15 cellular contexts compared by ENCODE assay signal in genomic region chr6:159039885-159040258, GRCh38. TPM values are rescaled to one million over a fixed set of nuclear protein-coding genes. Genes with fewer than 3 reads are reported as not detected.
DNase-seq lines count a peak whose midpoint lies in the region; ATAC-seq, FAIRE-seq and TF ChIP-seq lines count a peak whose summit lies in the region.
"Had no signal": no experiment of that assay in that cellular context is flagged by ENCODE, and none has a peak within 500 bp of the region (broad histone marks: within the 10 kb centered on the region; RNA-seq: fewer than 3 reads in every experiment).

No MANE protein-coding gene starts in this region.

- no peak for TF ChIP-seq RAD21 in GM12878 (IDR thresholded peaks at IDR 0.05; ENCODE audit: insufficient read depth, low read depth, low read length)

- peak overlapping the region; percentile 32 for H3K4me3 ChIP-seq in NB4 (ENCODE audit: low read depth, low read length)
- peak overlapping the region; percentile 21; the same call in 1 of the 2 replicates for H3K4me3 ChIP-seq in GM12878
- H3K4me3 ChIP-seq in skin epidermis = no peak overlapping the region
- H3K4me3 ChIP-seq in GM23248 = no peak overlapping the region
- H3K4me3 ChIP-seq: HAP-1, neural progenitor cell, tibial artery had no signal

- peak overlapping the region; percentile 87 for H3K27ac Mint-ChIP-seq in T-helper 1 cell treated with Interleukin-12 subunit alpha and Interleukin-12 subunit beta and Interleukin-4 antibody, amounts not matched to agents 30 μg/mL and 1 μg/mL, for 36 hours
- H3K27ac Mint-ChIP-seq: neural progenitor cell had no signal

- intact Hi-C loops in GM12878 (cut with micrococcal nuclease; ENCODE audit: unreplicated experiment) = loop anchor here (10.0 kb wide), 1 partner anchor 935 kb away; no protein-coding TSS in a partner anchor

- H3F3A ChIP-seq in GM23248 (ENCODE audit: insufficient read depth) = peaks cover 12% of the 10 kb centered on the region; the same call in 1 of the 2 replicates

- TF ChIP-seq CTCF in NB4 (IDR thresholded peaks at IDR 0.05; ENCODE audit: low read depth, low read length) (no peak), GM12878 (IDR thresholded peaks at IDR 0.05 in 2 of 3, conservative IDR thresholded peaks at IDR 0.05 in 1 of 3; ENCODE audit: control insufficient read depth in 2 of 3, extremely low read depth in 1 of 3, insufficient read depth in 1 of 3, low read depth in 3 of 3, low read length in 3 of 3) (no peak)

- no peaks in the 10 kb centered on the region for H3K9me2 ChIP-seq in GM23248 (ENCODE audit: insufficient read depth)

- H3K36me3 ChIP-seq in GM12878 (ENCODE audit: control insufficient read depth in 2 of 2, insufficient read depth in 2 of 2, low read length in 1 of 2) (peaks cover 10 to 20% of the 10 kb centered on the region in 2 experiments; a peak in 3 of 4 replicates), GM23248 (ENCODE audit: low read depth) (no peaks in the 10 kb centered on the region)
- H3K36me3 ChIP-seq: HAP-1, neural progenitor cell, tibial artery had no signal

- RAD21 ChIA-PET in GM12878 (lab: Charles Lee; ENCODE audit: unreplicated experiment) = interaction anchor here (0.7 to 9.6 kb wide), 20 partner anchors 10 to 389 kb away, joined by 3 to 298 read pairs (median 4); partner anchors contain the start of gene SYTL3

- H3K79me2 ChIP-seq in GM12878 (ENCODE audit: control insufficient read depth, insufficient read depth, low read length) = peaks cover 2% of the 10 kb centered on the region; the same call in 1 of the 2 replicates
- no peaks in the 10 kb centered on the region for H3K79me2 ChIP-seq in GM23248 (ENCODE audit: insufficient read depth)

- H3K27me3 Mint-ChIP-seq in T-helper 1 cell treated with Interleukin-12 subunit alpha and Interleukin-12 subunit beta and Interleukin-4 antibody, amounts not matched to agents 30 μg/mL and 1 μg/mL, for 36 hours (ENCODE audit: low read depth) = no peaks in the 10 kb centered on the region

- no peaks in the 10 kb centered on the region for H3K27me3 ChIP-seq in GM12878 (replicated peaks in 1 of 2; ENCODE audit: control insufficient read depth in 2 of 2, insufficient read depth in 2 of 2, low read length in 1 of 2)
- peaks cover 19% of the 10 kb centered on the region for H3K27me3 ChIP-seq in GM23248 (replicated peaks; ENCODE audit: insufficient read depth)
- H3K27me3 ChIP-seq: neural progenitor cell had no signal

- peaks cover 83% of the 10 kb centered on the region for H3K36me3 Mint-ChIP-seq in T-helper 1 cell treated with Interleukin-12 subunit alpha and Interleukin-12 subunit beta and Interleukin-4 antibody, amounts not matched to agents 30 μg/mL and 1 μg/mL, for 36 hours (ENCODE audit: low read depth)
- H3K36me3 Mint-ChIP-seq: neural progenitor cell had no signal

- no peak for FAIRE-seq in GM12878 (lab: Jason Lieb, UNC)
- FAIRE-seq: bronchial epithelial cell had no signal

- H3K27ac ChIP-seq in GM12878 (ENCODE audit: control insufficient read depth, insufficient read depth) = peak overlapping the region; percentile 89
- peak overlapping the region in 12 of 21 experiments; percentile 13 to 92 (median 54) for H3K27ac ChIP-seq in skin epidermis
- no peak overlapping the region for H3K27ac ChIP-seq in GM23248
- H3K27ac ChIP-seq: 22Rv1, neural progenitor cell, tibial artery had no signal

- peaks cover 39% of the 10 kb centered on the region for H3K4me1 ChIP-seq in GM12878 (ENCODE audit: control insufficient read depth, insufficient read depth, low read length)
- peaks cover 21% of the 10 kb centered on the region for H3K4me1 ChIP-seq in GM23248 (ENCODE audit: insufficient read depth)
- H3K4me1 ChIP-seq: HAP-1, neural progenitor cell had no signal

- no peak for TF ChIP-seq POLR2A in NB4 (IDR thresholded peaks at IDR 0.05; ENCODE audit: extremely low read depth, insufficient read length)
- no peak for TF ChIP-seq POLR2A in GM12878 (IDR thresholded peaks at IDR 0.05; ENCODE audit: low read depth, low read length)

- TSS peak; percentile 72 for BruUV-seq in GM12878 (replicated peaks; lab: Mats Ljungman, UMichigan)

- H3K9me3 ChIP-seq in GM12878 (replicated peaks; ENCODE audit: control insufficient read depth, insufficient read depth, low read length) (no peaks in the 10 kb centered on the region; the same call in 2 of the 3 replicates), GM23248 (ENCODE audit: low read depth) (no peaks in the 10 kb centered on the region)
- H3K9me3 ChIP-seq: HAP-1, tibial artery had no signal

- in situ Hi-C loops in GM12878 (cut with MboI) = loop anchor here (5.0 kb wide), 1 partner anchor 67 kb away; no protein-coding TSS in a partner anchor
- in situ Hi-C loops in GM23248 (cut with MboI) = no loop called here

- H2AFZ ChIP-seq in GM12878 (ENCODE audit: control insufficient read depth, low read depth, low read length) (no peak overlapping the region), GM23248 (no peak overlapping the region)
- H2AFZ ChIP-seq: neural progenitor cell had no signal

- no peak for ATAC-seq in GM12878

- TF ChIP-seq EP300 in GM12878 (IDR thresholded peaks at IDR 0.05; ENCODE audit: borderline replicate concordance in 1 of 2, control insufficient read depth in 1 of 2, low read depth in 2 of 2, low read length in 2 of 2) = no peak

- DNase-seq in T-helper 1 cell (no peak), NB4 (ENCODE audit: low read depth) (no peak), GM12878 (ENCODE audit: low read depth, low spot score) (no peak), GM23248 (no peak), D341Med (ENCODE audit: low spot score) (no peak), NK-92 (lab: John Stamatoyannopoulos, UW; ENCODE audit: unreplicated experiment) (no peak)
- DNase-seq: NCI-H1048, NCI-H446, tibial artery had no signal

- H3K9ac ChIP-seq in GM12878 (ENCODE audit: control insufficient read depth, insufficient read depth, low read length) (0 out of 2 replicates have a peak overlapping the region, but pooled peaks have one; percentile 8), GM23248 (no peak overlapping the region)
- H3K9ac ChIP-seq: neural progenitor cell had no signal

- CTCF ChIA-PET in GM12878 (lab: Yijun Ruan, JAX) = interaction anchor here (0.7 to 16.7 kb wide), 14 partner anchors 21 to 234 kb away, joined by 3 to 481 read pairs (median 7); partner anchors contain the start of gene RSPH3

- H3K4me1 Mint-ChIP-seq in T-helper 1 cell treated with Interleukin-12 subunit alpha and Interleukin-12 subunit beta and Interleukin-4 antibody, amounts not matched to agents 30 μg/mL and 1 μg/mL, for 36 hours (ENCODE audit: low read depth) = peaks cover 60% of the 10 kb centered on the region

- H3K4me3 Mint-ChIP-seq in T-helper 1 cell treated with Interleukin-12 subunit alpha and Interleukin-12 subunit beta and Interleukin-4 antibody, amounts not matched to agents 30 μg/mL and 1 μg/mL, for 36 hours = peak overlapping the region; percentile 31
- H3K4me3 Mint-ChIP-seq: neural progenitor cell had no signal

- no peaks in the 10 kb centered on the region for H3K9me3 Mint-ChIP-seq in T-helper 1 cell treated with Interleukin-12 subunit alpha and Interleukin-12 subunit beta and Interleukin-4 antibody, amounts not matched to agents 30 μg/mL and 1 μg/mL, for 36 hours
- H3K9me3 Mint-ChIP-seq: neural progenitor cell had no signal

- SMC1A ChIA-PET in GM12878 (lab: Charles Lee; ENCODE audit: uncharacterized antibody, unreplicated experiment) = interaction anchor here (0.7 to 14.9 kb wide), 21 partner anchors 10 to 96 kb away, joined by 3 to 415 read pairs (median 7); partner anchors contain the start of gene RSPH3

- 0% methylated on average over 1 of the region's 1 CpG for WGBS in GM12878 (ENCODE audit: insufficient coverage, insufficient replicate concordance, low lambda C conversion rate, missing lambda C conversion rate)
- WGBS in GM23248 (ENCODE audit: low coverage in 1 of 2, low lambda C conversion rate in 2 of 2, missing lambda C conversion rate in 2 of 2), 2 experiments = 88 to 93% methylated on average over 1 of the region's 1 CpG

- H4K20me1 ChIP-seq in GM12878 (ENCODE audit: control insufficient read depth, insufficient read depth) (no peaks in the 10 kb centered on the region), GM23248 (ENCODE audit: insufficient read depth) (no peaks in the 10 kb centered on the region)

- peak overlapping the region; percentile 92 for H3K4me2 ChIP-seq in GM12878 (ENCODE audit: control insufficient read depth, insufficient read depth)
- no peak overlapping the region for H3K4me2 ChIP-seq in GM23248 (ENCODE audit: unreplicated experiment)
- H3K4me2 ChIP-seq: neural progenitor cell had no signal

- POLR2A ChIA-PET in GM12878 (lab: Charles Lee) = interaction anchor here (1.0 to 5.5 kb wide), 11 partner anchors 15 to 231 kb away, joined by 3 to 79 read pairs (median 5); no protein-coding TSS in a partner anchor

RNA-seq across cellular contexts. Expression of gene TAGAP, which starts 4.9 kb away (rescaled TPM):
- total RNA-seq in GM12878 (2013; cell fraction: nucleolus; rRNA removed) = 12.4 and 13.6 TPM in 2 replicates
- 27.4 and 30.8 TPM in 2 replicates for total RNA-seq in GM12878 (2014; rRNA removed)
- total RNA-seq in GM12878 (2014; rRNA removed; fragmentation: Illumina TruSeq; extraction: Trizol) = 22.7 and 25.2 TPM in 2 replicates
- total RNA-seq in GM12878 (2021) = 27.2 and 28.8 TPM in 2 replicates
- 1.7 TPM for polyA plus RNA-seq in GM12878 (2011; ENCODE audit: low read depth)
- 12.8 and 15.1 TPM in 2 replicates for polyA plus RNA-seq in GM12878 (2011; rRNA removed)
- polyA plus RNA-seq in GM12878 (2011; cell fraction: cytosol; rRNA removed) = 12.5 and 13.0 TPM in 2 replicates
- polyA plus RNA-seq in GM12878 (2011; cell fraction: nucleus; rRNA removed) = 23.6 and 25.2 TPM in 2 replicates
- polyA plus RNA-seq in GM12878 (2012) = 1.5 and 3.0 TPM in 2 replicates
- polyA plus RNA-seq in GM12878 (2014; fragmentation: Illumina TruSeq; extraction: Trizol) = 25.5 and 36.9 TPM in 2 replicates
- polyA plus RNA-seq in GM12878 (2014; fragmentation: Nextera tagmentation; extraction: Ambion mirVana) = 1 to 10 TPM; 5.3 to 5.4 TPM
- polyA plus RNA-seq in GM12878 (2014; rRNA removed) = 20.0 and 23.1 TPM in 2 replicates
- polyA plus RNA-seq in GM12878 (2016; fragmentation: Nextera tagmentation; extraction: Ambion mirVana) = 10 to 100 TPM in 1 of 2 experiments, 1 to 10 TPM in 1; 9.5 to 11.2 TPM
- polyA minus RNA-seq in GM12878 (2011; rRNA and poly(A)+ RNA removed) = 32.5 and 38.9 TPM in 2 replicates
- 11.0 and 12.5 TPM in 2 replicates for polyA minus RNA-seq in GM12878 (2011; cell fraction: cytosol; rRNA and poly(A)+ RNA removed)
- 24.4 and 26.3 TPM in 2 replicates for polyA minus RNA-seq in GM12878 (2011; cell fraction: nucleus; rRNA and poly(A)+ RNA removed)
- not detected in 2 replicates for total RNA-seq in GM23248 (2014; rRNA removed; shearing (Covaris generic))
- polyA plus RNA-seq in GM23248 (2016; fragmentation: Nextera tagmentation; extraction: Ambion mirVana) = not detected in 2 replicates

RNA-seq across cellular contexts. Expression of gene RSPH3, which starts 39.9 kb away (rescaled TPM):
- 5.6 and 5.9 TPM in 2 replicates for total RNA-seq in GM12878 (2013; cell fraction: nucleolus; rRNA removed)
- total RNA-seq in GM12878 (2014; rRNA removed) = 1.4 and 1.9 TPM in 2 replicates
- 1.5 and 1.7 TPM in 2 replicates for total RNA-seq in GM12878 (2014; rRNA removed; fragmentation: Illumina TruSeq; extraction: Trizol)
- total RNA-seq in GM12878 (2021) = 2.2 and 3.2 TPM in 2 replicates
- polyA plus RNA-seq in GM12878 (2011; ENCODE audit: low read depth) = 0.62 TPM
- polyA plus RNA-seq in GM12878 (2011; rRNA removed) = 1.1 TPM in 2 replicates
- 0.49 and 0.50 TPM in 2 replicates for polyA plus RNA-seq in GM12878 (2011; cell fraction: cytosol; rRNA removed)
- polyA plus RNA-seq in GM12878 (2011; cell fraction: nucleus; rRNA removed) = 1.0 and 1.5 TPM in 2 replicates
- polyA plus RNA-seq in GM12878 (2012) = 1.1 and 1.6 TPM in 2 replicates
- polyA plus RNA-seq in GM12878 (2014; fragmentation: Illumina TruSeq; extraction: Trizol) = 1.6 and 2.3 TPM in 2 replicates
- polyA plus RNA-seq in GM12878 (2014; fragmentation: Nextera tagmentation; extraction: Ambion mirVana) = under 1 TPM; 0.40 to 0.51 TPM
- 0.90 and 1.1 TPM in 2 replicates for polyA plus RNA-seq in GM12878 (2014; rRNA removed)
- polyA plus RNA-seq in GM12878 (2016; fragmentation: Nextera tagmentation; extraction: Ambion mirVana) = 1 to 10 TPM; 3.0 to 3.5 TPM
- 1.2 and 2.8 TPM in 2 replicates for polyA minus RNA-seq in GM12878 (2011; rRNA and poly(A)+ RNA removed)
- 1.0 and 1.1 TPM in 2 replicates for polyA minus RNA-seq in GM12878 (2011; cell fraction: cytosol; rRNA and poly(A)+ RNA removed)
- polyA minus RNA-seq in GM12878 (2011; cell fraction: nucleus; rRNA and poly(A)+ RNA removed) = 0.97 and 1.2 TPM in 2 replicates
- total RNA-seq in GM23248 (2014; rRNA removed; shearing (Covaris generic)) = 7.2 and 9.4 TPM in 2 replicates
- polyA plus RNA-seq in GM23248 (2016; fragmentation: Nextera tagmentation; extraction: Ambion mirVana) = 14.6 and 15.1 TPM in 2 replicates

Comparison
In these comparisons a context has a peak if more than half of its experiments do, and no peak if none do; other contexts are left out.
1. H3K4me3 ChIP-seq: peak in NB4 (single experiment) and GM12878 (single experiment); none in skin epidermis (0 of 7) and GM23248 (single experiment).
2. RNA of gene TAGAP, which starts 4.9 kb away (total RNA-seq): 12.4 to 30.8 TPM in GM12878; not detected in GM23248; every median in the first group is over 10 times any median in the second.